ENCODE assay signal across 11 cellular contexts in the genomic region with DNA sequence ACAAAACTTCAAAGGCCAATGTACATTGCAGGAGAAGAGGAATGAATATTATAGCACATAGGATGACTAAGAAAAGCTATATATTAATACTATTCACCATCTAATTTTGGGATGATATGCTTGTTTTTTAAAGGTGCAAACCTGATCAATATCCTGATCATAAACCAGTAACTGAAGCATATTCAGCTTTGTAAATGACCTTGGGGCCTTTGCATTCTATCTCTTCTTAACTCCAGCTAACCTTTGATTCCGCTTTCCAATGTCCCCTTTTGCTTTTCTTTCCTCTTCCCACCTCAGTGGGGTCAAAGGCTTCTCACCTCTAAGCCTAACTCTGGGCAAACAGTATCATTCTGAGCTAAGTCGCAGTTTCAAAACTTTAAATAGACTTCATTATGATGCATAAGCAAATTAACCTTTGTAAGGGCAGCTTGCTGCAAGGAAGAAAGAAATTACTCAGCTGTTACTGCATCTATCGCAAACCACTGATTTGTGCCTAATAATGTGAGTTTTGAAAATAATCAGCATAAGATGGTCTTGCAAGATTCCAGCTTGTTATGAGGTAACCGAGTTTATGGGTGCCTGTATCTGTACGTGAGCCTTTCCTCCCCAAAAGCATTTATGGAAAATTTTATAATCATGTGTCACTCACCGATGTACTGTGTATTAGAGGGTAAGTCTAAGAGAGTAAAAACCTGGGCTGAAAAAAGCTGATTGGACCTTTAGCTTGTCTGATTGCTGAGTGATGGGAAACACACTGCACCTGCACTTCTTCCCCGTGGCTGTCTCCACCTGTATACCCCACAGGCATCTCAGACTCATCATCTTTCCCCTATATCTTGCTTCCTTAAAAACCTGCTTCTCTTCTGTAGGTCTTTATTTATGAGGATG.
DNase-seq lines count a peak whose midpoint lies in the region; ATAC-seq, FAIRE-seq and TF ChIP-seq lines count a peak whose summit lies in the region.
"Had no signal": no experiment of that assay in that cellular context is flagged by ENCODE, and none has a peak within 500 bp of the region (broad histone marks: within the 10 kb centered on the region; RNA-seq: fewer than 3 reads in every experiment).

No MANE protein-coding gene starts in this region.

- no peak overlapping the region for H3K4me3 ChIP-seq in DOHH2 (ENCODE audit: low read length)

- no peak overlapping the region for H3K27ac ChIP-seq in DOHH2 (ENCODE audit: low read depth, low read length)
- H3K27ac ChIP-seq: C4-2B had no signal

- no peaks in the 10 kb centered on the region for H3K9me3 ChIP-seq in DOHH2 (ENCODE audit: control insufficient read depth, insufficient read depth, low read length)

- H3K79me2 ChIP-seq in DOHH2 (ENCODE audit: control insufficient read depth, low read length): no peaks in the 10 kb centered on the region

- no peaks in the 10 kb centered on the region for H4K20me1 ChIP-seq in DOHH2 (ENCODE audit: control insufficient read depth, insufficient read depth, low read depth, low read length)

- peaks cover 17% of the 10 kb centered on the region for H3K27me3 ChIP-seq in DOHH2 (ENCODE audit: control insufficient read depth, low read length)

- peak overlapping the region; percentile 36 for H3K4me2 ChIP-seq in DOHH2 (ENCODE audit: low read length)

- intact Hi-C loops in head of caudate nucleus (cut with DNase I): no loop called here

- no peaks in the 10 kb centered on the region for H3F3A ChIP-seq in DOHH2 (ENCODE audit: control insufficient read depth, insufficient read depth)

- no peaks in the 10 kb centered on the region for H3K36me3 ChIP-seq in DOHH2 (ENCODE audit: control insufficient read depth, low read length)

- no peak for DNase-seq in H4 (ENCODE audit: low spot score)
- DNase-seq in HTR-8/SVneo (ENCODE audit: insufficient read length, low spot score): no peak
- no peak for DNase-seq in head of caudate nucleus
- DNase-seq in erythroblast (lab: John Stamatoyannopoulos, UW): no peak
- DNase-seq: activated CD8-positive, alpha-beta memory T cell treated with anti-CD3 and anti-CD28 coated beads, Interleukin-2, amount 50 U/mL, for 4 hours; NCI-H1092 had no signal

- no peak for TF ChIP-seq POLR2A in erythroblast (IDR thresholded peaks at IDR 0.05; ENCODE audit: low read length)

- no peak for FAIRE-seq in HTR-8/SVneo (lab: Jason Lieb, UNC)

- peaks cover 21% of the 10 kb centered on the region for H3K4me1 ChIP-seq in DOHH2 (ENCODE audit: control insufficient read depth, low read length)

- no peaks in the 10 kb centered on the region for H3K9me2 ChIP-seq in DOHH2 (replicated peaks; ENCODE audit: control insufficient read depth, low read length)

- peak; percentile 92 for ATAC-seq in GM19023 (IDR thresholded peaks at IDR 0.05; ENCODE audit: unreplicated experiment)
- peak; percentile 93 for ATAC-seq in HG02642 (IDR thresholded peaks at IDR 0.05; ENCODE audit: poor library complexity, unreplicated experiment)
- ATAC-seq in HG03521 (IDR thresholded peaks at IDR 0.05; ENCODE audit: unreplicated experiment): peak; percentile 95

- TF ChIP-seq CTCF in DOHH2 (IDR thresholded peaks at IDR 0.05; ENCODE audit: low read depth, low read length, poor library complexity, severe bottlenecking): no peak
